ENCODE assay signal across 8 cellular contexts in the genomic region with DNA sequence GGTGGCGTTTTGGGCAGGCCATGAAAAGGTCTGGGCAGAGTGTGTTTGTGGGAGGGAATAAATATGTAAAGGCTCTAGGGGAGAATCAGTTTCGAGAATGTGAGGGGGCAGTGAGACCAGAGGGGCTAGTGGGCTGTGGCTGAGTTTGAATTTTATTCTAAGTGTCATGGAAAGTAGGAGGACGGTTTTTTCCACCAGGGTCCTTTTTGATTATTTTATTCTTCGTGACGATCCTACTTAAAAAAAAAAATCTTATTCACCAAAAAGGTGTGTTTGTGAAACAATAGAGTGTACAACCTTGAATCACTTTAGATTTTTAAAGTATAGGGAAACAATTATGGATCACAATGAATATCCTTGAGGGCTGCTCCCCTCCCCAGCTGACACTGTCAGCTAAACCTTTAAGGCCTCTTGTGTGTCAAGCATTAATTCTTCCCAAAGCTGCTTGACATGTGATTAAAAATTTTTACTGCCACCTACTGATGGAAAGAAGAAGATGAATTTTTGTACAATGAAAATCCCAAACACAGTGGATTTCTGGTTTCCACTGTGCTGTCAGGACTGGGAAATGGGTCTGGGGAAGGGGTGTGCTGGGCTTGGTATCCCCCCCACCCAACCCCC.
A peak's percentile ranks its signal among the peaks of the same experiment; 100 is the strongest.
DNase-seq lines count a peak whose midpoint lies in the region; ATAC-seq lines count a peak whose summit lies in the region.

No MANE protein-coding gene starts in this region.

- H3K36me3 ChIP-seq in duodenal mucosa (ENCODE audit: control insufficient read depth in 1 of 2, insufficient read depth in 2 of 2, low read length in 2 of 2) = no peaks in the 10 kb centered on the region
- H3K36me3 ChIP-seq in mucosa of stomach (ENCODE audit: control insufficient read depth, insufficient read depth, low read length) = peaks cover 4% of the 10 kb centered on the region

- peak; percentile 25 to 28 for ATAC-seq in activated CD4-positive, CD25-positive, alpha-beta regulatory T cell treated with anti-CD3 and anti-CD28 coated beads, Interleukin-2, amount 50 U/mL, for 24 hours
- no peak for ATAC-seq in HG03139 (IDR thresholded peaks at IDR 0.05; ENCODE audit: unreplicated experiment)

- H3K9me3 ChIP-seq in duodenal mucosa (ENCODE audit: control insufficient read depth in 1 of 2, low read length in 2 of 2) = no peaks in the 10 kb centered on the region
- H3K9me3 ChIP-seq in mucosa of stomach (ENCODE audit: control insufficient read depth, low read length) = no peaks in the 10 kb centered on the region

- no peak overlapping the region for H3K27ac ChIP-seq in duodenal mucosa (ENCODE audit: low read depth, low read length)

- H3K9ac ChIP-seq in duodenal mucosa (ENCODE audit: low read depth in 1 of 2, low read length in 2 of 2) (peak overlapping the region in 1 of 2 donors; percentile 64), mucosa of stomach (ENCODE audit: low read length) (peak overlapping the region; percentile 70)

- DNase-seq in activated CD4-positive, CD25-positive, alpha-beta regulatory T cell (lab: John Stamatoyannopoulos, UW) = no peak
- DNase-seq in LoVo (ENCODE audit: low spot score) (peak; percentile 53), SHP77 treated with DMSO at 0.1 percent for 48 hours (lab: John Stamatoyannopoulos, UW) (peak; percentile 58), NCI-H128 (lab: John Stamatoyannopoulos, UW; ENCODE audit: unreplicated experiment) (no peak)

- H3K4me1 ChIP-seq in duodenal mucosa (ENCODE audit: control insufficient read depth in 1 of 2, insufficient read depth in 2 of 2, low read length in 2 of 2) (peaks cover 25 to 28% of the 10 kb centered on the region in 2 donors), mucosa of stomach (ENCODE audit: control insufficient read depth, insufficient read depth, low read length) (peaks cover 5% of the 10 kb centered on the region)

- H3K27me3 ChIP-seq in duodenal mucosa (ENCODE audit: control insufficient read depth in 1 of 2, insufficient read depth in 2 of 2, low read length in 2 of 2) (no peaks in the 10 kb centered on the region), mucosa of stomach (ENCODE audit: control insufficient read depth, insufficient read depth, low read length) (no peaks in the 10 kb centered on the region)

- peak overlapping the region; percentile 66 to 67 for H3K4me3 ChIP-seq in duodenal mucosa (ENCODE audit: low read depth in 1 of 2, low read length in 2 of 2)
- no peak overlapping the region for H3K4me3 ChIP-seq in mucosa of stomach (ENCODE audit: low read length)

Comparison
In these comparisons a context has a peak if more than half of its experiments do, and no peak if none do; other contexts are left out.
1. DNase-seq: peak in LoVo (single experiment) and SHP77 treated with DMSO at 0.1 percent for 48 hours (single experiment); none in activated CD4-positive, CD25-positive, alpha-beta regulatory T cell (0 of 4) and NCI-H128 (single experiment).